8 cellular contexts compared by ENCODE assay signal in the genomic region with DNA sequence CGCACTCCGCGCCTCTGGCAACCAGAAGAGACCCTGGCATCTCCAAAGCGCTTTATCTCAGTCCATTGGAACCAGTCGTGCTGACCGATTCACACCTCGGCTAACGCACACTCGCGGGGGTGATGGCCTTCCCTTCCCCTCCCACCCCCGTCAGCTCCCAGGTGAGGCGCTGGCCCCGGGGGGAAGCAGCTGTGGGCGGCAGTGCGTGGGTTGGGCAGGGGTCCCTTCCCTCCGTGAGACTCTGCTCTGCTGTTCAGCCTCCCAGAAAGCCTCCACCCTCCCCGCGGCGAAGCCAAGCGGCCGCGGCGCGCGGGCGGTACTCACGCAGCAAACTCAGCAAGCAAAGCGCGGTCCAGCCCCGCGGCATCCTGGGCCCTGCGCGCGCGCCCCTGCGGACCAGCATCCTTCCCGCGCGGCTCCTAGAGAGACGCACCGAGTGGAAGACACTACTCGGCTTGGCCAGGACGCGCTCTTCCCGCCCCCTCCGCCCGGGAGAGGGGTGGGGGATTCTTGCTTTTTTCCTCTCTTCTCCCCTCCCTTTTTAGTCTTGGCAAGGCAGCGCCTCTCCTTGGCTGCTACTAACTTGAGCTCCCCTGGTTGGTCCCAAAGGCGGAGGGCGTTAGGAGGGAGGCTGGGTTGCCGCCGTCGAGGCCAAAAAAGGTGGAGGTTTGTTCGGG. TPM values are rescaled to one million over a fixed set of nuclear protein-coding genes. Genes with fewer than 3 reads are reported as not detected.
A peak's percentile ranks its signal among the peaks of the same experiment; 100 is the strongest.
DNase-seq lines count a peak whose midpoint lies in the region; ATAC-seq and TF ChIP-seq lines count a peak whose summit lies in the region.

A gene with protein sequence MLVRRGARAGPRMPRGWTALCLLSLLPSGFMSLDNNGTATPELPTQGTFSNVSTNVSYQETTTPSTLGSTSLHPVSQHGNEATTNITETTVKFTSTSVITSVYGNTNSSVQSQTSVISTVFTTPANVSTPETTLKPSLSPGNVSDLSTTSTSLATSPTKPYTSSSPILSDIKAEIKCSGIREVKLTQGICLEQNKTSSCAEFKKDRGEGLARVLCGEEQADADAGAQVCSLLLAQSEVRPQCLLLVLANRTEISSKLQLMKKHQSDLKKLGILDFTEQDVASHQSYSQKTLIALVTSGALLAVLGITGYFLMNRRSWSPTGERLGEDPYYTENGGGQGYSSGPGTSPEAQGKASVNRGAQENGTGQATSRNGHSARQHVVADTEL (minus strand): TSS at position 448 of the 677 bp plus-strand sequence. CDS start 45 bp downstream, at position 403.

- no peaks in the 10 kb centered on the region for H3K4me1 ChIP-seq in uterus

- H3K27ac Mint-ChIP-seq in naive B cell, result no peak within 1 kb of the TSS

- TF ChIP-seq POLR2A in erythroblast (IDR thresholded peaks at IDR 0.05; ENCODE audit: low read length), result no peak
- no peak for TF ChIP-seq POLR2A in uterus (IDR thresholded peaks at IDR 0.05)

- no peaks in the 10 kb centered on the region for H3K36me3 Mint-ChIP-seq in naive B cell

- H3K27me3 Mint-ChIP-seq in naive B cell, result peaks cover 55 to 81% (median 80%) of the 10 kb centered on the region in 3 donors

- peak within 1 kb of the TSS; percentile 42 to 49 for H3K4me3 ChIP-seq in uterus

- intact Hi-C loops in uterus (cut with DNase I; ENCODE audit: low total_unique reads), result no loop called here

- H3K4me3 Mint-ChIP-seq in naive B cell, result peak within 1 kb of the TSS in 7 of 8 donors; percentile 44 to 77 (median 59)

- H3K27ac ChIP-seq in uterus, result peak within 1 kb of the TSS; percentile 78 to 83

- H3K4me1 Mint-ChIP-seq in naive B cell, result peaks cover 16 to 24% (median 18%) of the 10 kb centered on the region in 3 donors

- H3K9me3 Mint-ChIP-seq in naive B cell, result peaks cover 0 to 2% (median 0%) of the 10 kb centered on the region in 7 donors

- no peaks in the 10 kb centered on the region for H3K27me3 ChIP-seq in uterus

- no peaks in the 10 kb centered on the region for H3K36me3 ChIP-seq in uterus

- DNase-seq in EL (peak; percentile 46), erythroblast (lab: John Stamatoyannopoulos, UW) (peak; percentile 10 to 30), naive B cell (no peak), uterus (peak; percentile 62 to 80), activated gamma-delta T cell treated with Interleukin-2 at 50 U/mL for 16 hours (no peak), COLO829 (ENCODE audit: low spot score) (no peak)

- no peaks in the 10 kb centered on the region for H3K9me3 ChIP-seq in uterus

- no peak for TF ChIP-seq CTCF in uterus (IDR thresholded peaks at IDR 0.05)

- ATAC-seq in SK-N-SH treated with all-trans-retinoic acid at 6 μM for 48 hours, result peak; percentile 95
- peak; percentile 49 to 51 for ATAC-seq in naive B cell (ENCODE audit: low read depth in 2 of 2)
- ATAC-seq in HG03469 (IDR thresholded peaks at IDR 0.05; ENCODE audit: unreplicated experiment), result no peak

TF ChIP-seq in SK-N-SH treated with all-trans-retinoic acid at 6 μM for 48 hours, 23 proteins besides CTCF, POLR2A, EP300 and RAD21:
- TF ChIP-seq ISL1 (CRISPR knock-in tag; IDR thresholded peaks at IDR 0.05) (no peak), BACH2 (CRISPR knock-in tag; IDR thresholded peaks at IDR 0.05; ENCODE audit: borderline replicate concordance) (no peak), ZNF8 (CRISPR knock-in tag; IDR thresholded peaks at IDR 0.05) (no peak), TCF4 (CRISPR knock-in tag; IDR thresholded peaks at IDR 0.05; ENCODE audit: borderline replicate concordance) (no peak)

RNA-seq across cellular contexts. Expression of the gene that starts here (rescaled TPM):
- polyA plus RNA-seq in naive B cell (ENCODE audit: low read depth in 6 of 6), result not detected
- total RNA-seq in uterus, result 100 to 1,000 TPM in 2 of 4 donors, 10 to 100 TPM in 2; 39.2 to 135 (median 81.2) TPM

Comparison
In these comparisons a context has a peak if more than half of its experiments do, and no peak if none do; other contexts are left out.
1. Peak in ATAC-seq in naive B cell; RNA of the gene not detected or under 1 TPM.
2. DNase-seq: peak in EL (single experiment), erythroblast (2 of 2) and uterus (2 of 2); none in naive B cell (single experiment), activated gamma-delta T cell treated with Interleukin-2 at 50 U/mL for 16 hours (single experiment) and COLO829 (single experiment).